Comparison of ENCODE assay signal across 26 cellular contexts in the genomic region with DNA sequence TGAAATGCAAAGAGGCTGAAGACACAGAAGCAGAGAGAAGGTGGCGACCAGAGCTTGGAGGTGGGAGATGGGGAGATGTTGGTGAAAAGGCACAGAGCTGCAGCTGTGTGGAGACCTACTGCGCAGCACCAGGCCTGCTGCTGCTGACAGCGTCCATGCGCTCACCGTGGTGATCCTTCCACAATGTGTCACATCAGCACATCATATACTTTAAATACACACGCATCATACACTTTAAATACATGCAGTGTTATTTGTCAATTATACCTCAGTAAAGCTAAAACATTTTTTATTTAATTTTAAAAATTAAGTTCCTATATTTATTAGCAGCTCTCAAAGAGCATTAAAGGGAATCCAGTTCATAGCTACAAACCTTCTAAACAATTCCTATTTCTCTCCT.
A peak's percentile ranks its signal among the peaks of the same experiment; 100 is the strongest.
DNase-seq lines count a peak whose midpoint lies in the region; ATAC-seq and TF ChIP-seq lines count a peak whose summit lies in the region.
"Had no signal": no experiment of that assay in that cellular context is flagged by ENCODE, and none has a peak within 500 bp of the region (broad histone marks: within the 10 kb centered on the region; RNA-seq: fewer than 3 reads in every experiment).

No MANE protein-coding gene starts in this region.

- H3K4me2 ChIP-seq in GM23338, result no peak overlapping the region
- H3K4me2 ChIP-seq: A549 had no signal

- H3K36me3 Mint-ChIP-seq in GM23338 (ENCODE audit: low read depth) (0 out of 3 replicates have a peak, but pooled peaks cover 3% of the 10 kb centered on the region), nephron (ENCODE audit: low read depth) (no peaks in the 10 kb centered on the region)
- H3K36me3 Mint-ChIP-seq: CD8-positive, alpha-beta T cell had no signal

- H3K9me3 Mint-ChIP-seq in GM23338 (no peaks in the 10 kb centered on the region), nephron (no peaks in the 10 kb centered on the region)
- H3K9me3 Mint-ChIP-seq: CD4-positive, alpha-beta T cell; CD8-positive, alpha-beta T cell had no signal

- H3K27me3 ChIP-seq in cardiac muscle cell, result no peaks in the 10 kb centered on the region
- peaks cover 19% of the 10 kb centered on the region for H3K27me3 ChIP-seq in GM23338 (ENCODE audit: insufficient read depth)
- H3K27me3 ChIP-seq in lower lobe of right lung (ENCODE audit: low read depth), result no peaks in the 10 kb centered on the region
- no peaks in the 10 kb centered on the region for H3K27me3 ChIP-seq in SJCRH30
- H3K27me3 ChIP-seq: BLaER1 treated with 17β-estradiol and CSF1 and Interleukin-3, amounts not matched to agents 10 nM and 100 nM had no signal

- H3K36me3 ChIP-seq in cardiac muscle cell (no peaks in the 10 kb centered on the region), GM23338 (ENCODE audit: insufficient read depth) (no peaks in the 10 kb centered on the region), lower lobe of right lung (no peaks in the 10 kb centered on the region), SJCRH30 (no peaks in the 10 kb centered on the region)
- H3K36me3 ChIP-seq: BLaER1 treated with 17β-estradiol and CSF1 and Interleukin-3, amounts not matched to agents 10 nM and 100 nM had no signal

- H3K27me3 Mint-ChIP-seq in GM23338 (ENCODE audit: insufficient read depth, low read depth, poor library complexity) (peaks cover 17% of the 10 kb centered on the region), nephron (ENCODE audit: low read depth) (peaks cover 16% of the 10 kb centered on the region)

- H3K4me3 Mint-ChIP-seq in GM23338 (no peak overlapping the region), nephron (no peak overlapping the region)
- H3K4me3 Mint-ChIP-seq: B cell; CD4-positive, alpha-beta T cell; CD8-positive, alpha-beta T cell had no signal

- H3K27ac Mint-ChIP-seq in GM23338 (no peak overlapping the region), nephron (peak overlapping the region; percentile 72 to 83 (median 77))
- H3K27ac Mint-ChIP-seq: B cell; CD4-positive, alpha-beta T cell; CD8-positive, alpha-beta T cell had no signal

- H3K9me3 ChIP-seq in cardiac muscle cell (ENCODE audit: low read depth) (no peaks in the 10 kb centered on the region), lower lobe of right lung (no peaks in the 10 kb centered on the region), SJCRH30 (replicated peaks) (no peaks in the 10 kb centered on the region)
- H3K9me3 ChIP-seq: A549; BLaER1 treated with 17β-estradiol and CSF1 and Interleukin-3, amounts not matched to agents 10 nM and 100 nM; Caco-2 had no signal

- peaks cover 3% of the 10 kb centered on the region for H3K4me1 ChIP-seq in cardiac muscle cell (ENCODE audit: low read depth)
- H3K4me1 ChIP-seq in GM23338 (ENCODE audit: insufficient read depth), result no peaks in the 10 kb centered on the region
- H3K4me1 ChIP-seq in lower lobe of right lung, result no peaks in the 10 kb centered on the region
- no peaks in the 10 kb centered on the region for H3K4me1 ChIP-seq in SJCRH30
- H3K4me1 ChIP-seq: A549, Caco-2 had no signal

- H3K9me2 ChIP-seq in GM23338 (ENCODE audit: insufficient read depth), result peaks cover 5% of the 10 kb centered on the region; the same call in 1 of the 2 replicates

- ATAC-seq in left ventricle myocardium superior (no peak), GM23338 (no peak), lower lobe of right lung (no peak)
- ATAC-seq: A549; CD8-positive, alpha-beta T cell; GM12878 had no signal

- no peaks in the 10 kb centered on the region for H3F3A ChIP-seq in GM23338 (replicated peaks; ENCODE audit: low read depth)

- DNase-seq in cardiac muscle cell (ENCODE audit: low read depth in 1 of 2, low spot score in 1 of 2), result no peak
- DNase-seq in left ventricle myocardium superior, result no peak
- no peak for DNase-seq in GM23338 (ENCODE audit: low spot score)
- peak; percentile 43 for DNase-seq in mesenteric fat pad (ENCODE audit: low spot score)
- DNase-seq in lower lobe of right lung, result no peak
- no peak for DNase-seq in glomerular visceral epithelial cell (ENCODE audit: extremely low spot score)
- no peak for DNase-seq in SJCRH30
- DNase-seq: AML-193; Caco-2; Calu3; CD4-positive, alpha-beta T cell; CD8-positive, alpha-beta T cell; DMS 273 treated with DMSO at 0.1 percent for 48 hours; DMS153; DMS53; DMS79; DND-41; EL; GDM1 had no signal

- H3K27ac ChIP-seq in cardiac muscle cell (peak overlapping the region; percentile 38), GM23338 (ENCODE audit: low read depth) (no peak overlapping the region), lower lobe of right lung (no peak overlapping the region), SJCRH30 (no peak overlapping the region)
- H3K27ac ChIP-seq: 22Rv1; A549; BLaER1 treated with 17β-estradiol and CSF1 and Interleukin-3, amounts not matched to agents 10 nM and 100 nM; C4-2B had no signal

- peaks cover 7% of the 10 kb centered on the region for H3K4me1 Mint-ChIP-seq in GM23338
- H3K4me1 Mint-ChIP-seq in nephron, result peaks cover 44% of the 10 kb centered on the region
- H3K4me1 Mint-ChIP-seq: B cell had no signal

- H2AFZ ChIP-seq in GM23338, result peak overlapping the region; percentile 32; the same call in 1 of the 2 replicates

- no peak for TF ChIP-seq CTCF in cardiac muscle cell (IDR thresholded peaks at IDR 0.05; ENCODE audit: low read depth, low read length)
- TF ChIP-seq CTCF in GM23338 (conservative IDR thresholded peaks at IDR 0.05; ENCODE audit: low read depth in 2 of 2), result no peak
- no peak for TF ChIP-seq CTCF in nephron (IDR thresholded peaks at IDR 0.05; ENCODE audit: unreplicated experiment in 3 of 3)
- TF ChIP-seq CTCF in lower lobe of right lung (IDR thresholded peaks at IDR 0.05), result no peak

- H3K4me3 ChIP-seq in cardiac muscle cell (no peak overlapping the region), GM23338 (no peak overlapping the region), lower lobe of right lung (no peak overlapping the region), SJCRH30 (no peak overlapping the region)
- H3K4me3 ChIP-seq: A549; BLaER1 treated with 17β-estradiol and CSF1 and Interleukin-3, amounts not matched to agents 10 nM and 100 nM; GM12878 had no signal

- intact Hi-C loops in left ventricle myocardium superior (cut with micrococcal nuclease) (no loop called here), lower lobe of right lung (cut with DNase I) (no loop called here)

- no peaks in the 10 kb centered on the region for H3K79me2 ChIP-seq in GM23338 (replicated peaks; ENCODE audit: insufficient read depth)

- no peaks in the 10 kb centered on the region for H4K20me1 ChIP-seq in GM23338 (replicated peaks; ENCODE audit: insufficient read depth)
- H4K20me1 ChIP-seq: BLaER1 treated with 17β-estradiol and CSF1 and Interleukin-3, amounts not matched to agents 10 nM and 100 nM had no signal

TF ChIP-seq in GM23338, 12 proteins besides CTCF, POLR2A, EP300 and RAD21 (continues in another document):
- no peak for TF ChIP-seq ZNF114 (CRISPR knock-in tag; IDR thresholded peaks at IDR 0.05)
- TF ChIP-seq, protein P1, sequence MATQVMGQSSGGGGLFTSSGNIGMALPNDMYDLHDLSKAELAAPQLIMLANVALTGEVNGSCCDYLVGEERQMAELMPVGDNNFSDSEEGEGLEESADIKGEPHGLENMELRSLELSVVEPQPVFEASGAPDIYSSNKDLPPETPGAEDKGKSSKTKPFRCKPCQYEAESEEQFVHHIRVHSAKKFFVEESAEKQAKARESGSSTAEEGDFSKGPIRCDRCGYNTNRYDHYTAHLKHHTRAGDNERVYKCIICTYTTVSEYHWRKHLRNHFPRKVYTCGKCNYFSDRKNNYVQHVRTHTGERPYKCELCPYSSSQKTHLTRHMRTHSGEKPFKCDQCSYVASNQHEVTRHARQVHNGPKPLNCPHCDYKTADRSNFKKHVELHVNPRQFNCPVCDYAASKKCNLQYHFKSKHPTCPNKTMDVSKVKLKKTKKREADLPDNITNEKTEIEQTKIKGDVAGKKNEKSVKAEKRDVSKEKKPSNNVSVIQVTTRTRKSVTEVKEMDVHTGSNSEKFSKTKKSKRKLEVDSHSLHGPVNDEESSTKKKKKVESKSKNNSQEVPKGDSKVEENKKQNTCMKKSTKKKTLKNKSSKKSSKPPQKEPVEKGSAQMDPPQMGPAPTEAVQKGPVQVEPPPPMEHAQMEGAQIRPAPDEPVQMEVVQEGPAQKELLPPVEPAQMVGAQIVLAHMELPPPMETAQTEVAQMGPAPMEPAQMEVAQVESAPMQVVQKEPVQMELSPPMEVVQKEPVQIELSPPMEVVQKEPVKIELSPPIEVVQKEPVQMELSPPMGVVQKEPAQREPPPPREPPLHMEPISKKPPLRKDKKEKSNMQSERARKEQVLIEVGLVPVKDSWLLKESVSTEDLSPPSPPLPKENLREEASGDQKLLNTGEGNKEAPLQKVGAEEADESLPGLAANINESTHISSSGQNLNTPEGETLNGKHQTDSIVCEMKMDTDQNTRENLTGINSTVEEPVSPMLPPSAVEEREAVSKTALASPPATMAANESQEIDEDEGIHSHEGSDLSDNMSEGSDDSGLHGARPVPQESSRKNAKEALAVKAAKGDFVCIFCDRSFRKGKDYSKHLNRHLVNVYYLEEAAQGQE (IDR thresholded peaks at IDR 0.05; ENCODE audit: unreplicated experiment), result no peak
- no peak for TF ChIP-seq EZH2phosphoT487 (IDR thresholded peaks at IDR 0.05; ENCODE audit: unreplicated experiment)
- no peak for TF ChIP-seq EZH2 (IDR thresholded peaks at IDR 0.05; ENCODE audit: low read depth, unreplicated experiment)
- TF ChIP-seq CREB1 (CRISPR knock-in tag; IDR thresholded peaks at IDR 0.05; ENCODE audit: low read depth), result no peak
- TF ChIP-seq, protein P2, sequence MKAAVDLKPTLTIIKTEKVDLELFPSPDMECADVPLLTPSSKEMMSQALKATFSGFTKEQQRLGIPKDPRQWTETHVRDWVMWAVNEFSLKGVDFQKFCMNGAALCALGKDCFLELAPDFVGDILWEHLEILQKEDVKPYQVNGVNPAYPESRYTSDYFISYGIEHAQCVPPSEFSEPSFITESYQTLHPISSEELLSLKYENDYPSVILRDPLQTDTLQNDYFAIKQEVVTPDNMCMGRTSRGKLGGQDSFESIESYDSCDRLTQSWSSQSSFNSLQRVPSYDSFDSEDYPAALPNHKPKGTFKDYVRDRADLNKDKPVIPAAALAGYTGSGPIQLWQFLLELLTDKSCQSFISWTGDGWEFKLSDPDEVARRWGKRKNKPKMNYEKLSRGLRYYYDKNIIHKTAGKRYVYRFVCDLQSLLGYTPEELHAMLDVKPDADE (IDR thresholded peaks at IDR 0.05), result no peak
